In genomic region chr2:215332876-215333600, GRCh38 we compare ENCODE assay signal across 10 cellular contexts. TPM values are rescaled to one million over a fixed set of nuclear protein-coding genes. Genes with fewer than 3 reads are reported as not detected.
DNase-seq lines count a peak whose midpoint lies in the region; ATAC-seq, FAIRE-seq and TF ChIP-seq lines count a peak whose summit lies in the region.
"Had no signal": no experiment of that assay in that cellular context is flagged by ENCODE, and none has a peak within 500 bp of the region (broad histone marks: within the 10 kb centered on the region; RNA-seq: fewer than 3 reads in every experiment).

No MANE protein-coding gene starts in this region.

- TF ChIP-seq CTCF in nephron (IDR thresholded peaks at IDR 0.05; ENCODE audit: unreplicated experiment in 3 of 3), result no peak
- TF ChIP-seq CTCF in HFFc6 (IDR thresholded peaks at IDR 0.05), result no peak
- no peak for TF ChIP-seq CTCF in D721Med (IDR thresholded peaks at IDR 0.05; ENCODE audit: insufficient read depth, missing control alignments)

- H3K4me1 Mint-ChIP-seq in nephron, result no peaks in the 10 kb centered on the region
- H3K4me1 Mint-ChIP-seq in HFFc6 (ENCODE audit: low read depth), result peaks cover 23% of the 10 kb centered on the region

- H3K4me3 Mint-ChIP-seq in nephron (no peak overlapping the region), HFFc6 (no peak overlapping the region)

- H3K36me3 Mint-ChIP-seq in nephron (ENCODE audit: low read depth) (peaks cover 70% of the 10 kb centered on the region), HFFc6 (ENCODE audit: low read depth) (peaks cover 42% of the 10 kb centered on the region)

- peak overlapping the region; percentile 28 to 66 (median 38) for H3K27ac Mint-ChIP-seq in nephron
- H3K27ac Mint-ChIP-seq in HFFc6, result no peak overlapping the region

- H3K9me3 Mint-ChIP-seq in nephron (no peaks in the 10 kb centered on the region), HFFc6 (no peaks in the 10 kb centered on the region)

- no peaks in the 10 kb centered on the region for H3K27me3 Mint-ChIP-seq in nephron (ENCODE audit: low read depth)
- peaks cover 2% of the 10 kb centered on the region for H3K27me3 Mint-ChIP-seq in HFFc6 (ENCODE audit: insufficient read depth)

- peak; percentile 55 for ATAC-seq in GM18867 (IDR thresholded peaks at IDR 0.05; ENCODE audit: unreplicated experiment)
- ATAC-seq in HG02588 (IDR thresholded peaks at IDR 0.05; ENCODE audit: unreplicated experiment), result peak; percentile 76

- peak; percentile 48 for DNase-seq in NAMALWA (ENCODE audit: low spot score)
- DNase-seq in HFFc6, result no peak
- no peak for DNase-seq in cerebellar cortex (ENCODE audit: low spot score)
- DNase-seq in D721Med (ENCODE audit: insufficient read length, low spot score), result no peak
- DNase-seq: activated CD4-positive, alpha-beta T cell treated with anti-CD3 and anti-CD28 coated beads, Interleukin-2, amount 50 U/mL, for 48 hours; NCI-H1092; stimulated activated CD4-positive, alpha-beta T cell treated with anti-CD3 and anti-CD28 coated beads, Interleukin-15, amount 100 ng/mL, for 24 hours had no signal

- FAIRE-seq in D721Med (lab: Jason Lieb, UNC), result no peak

RNA-seq across cellular contexts. Expression of gene ATIC, which starts 21.2 kb away (rescaled TPM):
- total RNA-seq in HFFc6 (2021; fragmentation: NEBNext Ultra II Directional; extraction: Animal tissue kit (Norgen Biotek cat#: 25700)), result 100 to 1,000 TPM; 137 to 156 (median 150) TPM
